In the genomic region with DNA sequence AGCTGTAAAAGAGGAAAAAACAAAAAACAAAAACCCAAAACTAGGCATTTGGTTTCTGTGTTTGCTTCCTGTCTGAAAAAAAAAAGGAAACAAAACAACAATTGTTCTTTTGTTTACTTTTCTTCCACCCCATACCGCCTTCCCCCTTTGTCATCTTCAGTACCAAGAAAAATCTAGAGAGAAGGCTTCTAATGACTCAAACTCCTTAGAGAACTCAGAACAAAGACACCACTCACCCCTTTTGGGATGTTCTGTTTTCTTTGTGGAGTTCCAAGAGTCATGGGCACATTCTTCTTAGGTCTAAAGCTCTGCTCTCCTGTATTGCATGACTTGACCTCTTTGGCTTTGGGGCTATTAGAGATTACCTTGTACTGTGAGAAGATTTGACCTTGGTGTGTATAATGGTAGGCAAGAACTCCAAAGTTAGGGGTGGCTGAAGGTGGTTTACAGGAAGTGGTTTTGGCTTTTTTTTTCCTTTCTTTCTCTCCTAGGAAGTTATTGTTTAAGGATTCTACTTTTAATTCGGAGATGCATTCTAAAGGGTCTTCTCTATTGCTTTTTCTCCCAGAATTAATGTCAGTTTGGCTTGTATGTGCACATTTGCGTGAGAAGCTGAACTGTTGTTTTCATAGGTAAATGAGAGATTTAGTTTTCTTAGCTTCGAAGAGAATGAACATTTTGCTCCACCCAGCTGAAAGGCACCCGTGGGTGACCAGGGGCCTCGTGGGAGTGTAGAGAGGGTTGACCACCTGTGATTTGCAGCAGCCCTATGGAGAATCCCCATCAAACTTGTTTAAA, we compare ENCODE assay signal across 11 cellular contexts. TPM values are rescaled to one million over a fixed set of nuclear protein-coding genes. Genes with fewer than 3 reads are reported as not detected.
A peak's percentile ranks its signal among the peaks of the same experiment; 100 is the strongest.
DNase-seq lines count a peak whose midpoint lies in the region; ATAC-seq and TF ChIP-seq lines count a peak whose summit lies in the region.
"Had no signal": no experiment of that assay in that cellular context is flagged by ENCODE, and none has a peak within 500 bp of the region (broad histone marks: within the 10 kb centered on the region; RNA-seq: fewer than 3 reads in every experiment).

No MANE protein-coding gene starts in this region.

- no peaks in the 10 kb centered on the region for H4K20me1 ChIP-seq in mammary epithelial cell (ENCODE audit: insufficient read depth, low read length)

- dilution Hi-C loops in mammary epithelial cell (cut with HindIII; ENCODE audit: low sequenced_read_pairs) = no loop called here

- H3K27me3 Mint-ChIP-seq in glutamatergic neuron (ENCODE audit: unreplicated experiment) = no peaks in the 10 kb centered on the region
- peaks cover 5% of the 10 kb centered on the region for H3K27me3 Mint-ChIP-seq in activated CD4-positive, alpha-beta T cell treated with anti-CD3 and anti-CD28 coated beads, Interleukin-2, amount 10 ng/mL, durations not matched to agents 24 days and 14 days
- H3K27me3 Mint-ChIP-seq in activated naive CD4-positive, alpha-beta T cell treated with anti-CD3 and anti-CD28 coated beads for 36 hours (ENCODE audit: low read depth) = no peaks in the 10 kb centered on the region

- 71% methylated on average over 5 of the region's 6 CpGs for WGBS in mammary epithelial cell (ENCODE audit: low coverage, missing lambda C conversion rate)

- ATAC-seq in HG02763 (IDR thresholded peaks at IDR 0.05; ENCODE audit: unreplicated experiment) = peak; percentile 35
- ATAC-seq in HG03469 (IDR thresholded peaks at IDR 0.05; ENCODE audit: unreplicated experiment) = peak; percentile 15
- ATAC-seq: right lobe of liver had no signal

- CTCF ChIA-PET in mammary epithelial cell (lab: Charles Lee; ENCODE audit: low non-redundant PET) = no interaction called here
- CTCF ChIA-PET in activated naive CD4-positive, alpha-beta T cell treated with anti-CD3 and anti-CD28 coated beads for 36 hours (lab: Charles Lee) = interaction anchor here (0.9 kb wide), 1 partner anchor 31 kb away, joined by 3 read pairs; no protein-coding TSS in a partner anchor

- H3K9me3 ChIP-seq in mammary epithelial cell (replicated peaks; ENCODE audit: insufficient read depth, low read length) = no peaks in the 10 kb centered on the region
- H3K9me3 ChIP-seq in breast epithelium = peaks cover 0 to 14% of the 10 kb centered on the region in 2 donors
- H3K9me3 ChIP-seq: right lobe of liver had no signal

- TF ChIP-seq CTCF in mammary epithelial cell (conservative IDR thresholded peaks at IDR 0.05 in 1 of 2, IDR thresholded peaks at IDR 0.05 in 1 of 2; ENCODE audit: extremely low read depth in 1 of 2, insufficient read depth in 1 of 2, low read depth in 1 of 2, low read length in 2 of 2) = no peak
- TF ChIP-seq CTCF in breast epithelium (IDR thresholded peaks at IDR 0.05) = no peak
- TF ChIP-seq CTCF in glutamatergic neuron (IDR thresholded peaks at IDR 0.05; ENCODE audit: partially characterized antibody, unreplicated experiment) = no peak

- H3K27me3 ChIP-seq in mammary epithelial cell (ENCODE audit: insufficient read depth, low read length) = no peaks in the 10 kb centered on the region
- H3K27me3 ChIP-seq in breast epithelium = no peaks in the 10 kb centered on the region
- H3K27me3 ChIP-seq: right lobe of liver had no signal

- in situ Hi-C loops in mammary epithelial cell (cut with MboI; ENCODE audit: low sequenced_read_pairs in 2 of 2) = no loop called here

- H3K79me2 ChIP-seq in mammary epithelial cell (ENCODE audit: insufficient read depth, low read length) = no peaks in the 10 kb centered on the region

- H3K36me3 Mint-ChIP-seq in glutamatergic neuron (ENCODE audit: unreplicated experiment) = no peaks in the 10 kb centered on the region
- H3K36me3 Mint-ChIP-seq in activated CD4-positive, alpha-beta T cell treated with anti-CD3 and anti-CD28 coated beads, Interleukin-2, amount 10 ng/mL, durations not matched to agents 24 days and 14 days (ENCODE audit: low read depth) = no peaks in the 10 kb centered on the region
- H3K36me3 Mint-ChIP-seq in activated naive CD4-positive, alpha-beta T cell treated with anti-CD3 and anti-CD28 coated beads for 36 hours (ENCODE audit: low read depth) = no peaks in the 10 kb centered on the region

- H3K27ac ChIP-seq in mammary epithelial cell (ENCODE audit: insufficient read depth, low read depth, low read length) (no peak overlapping the region), breast epithelium (no peak overlapping the region)
- H3K27ac ChIP-seq: right lobe of liver had no signal

- DNase-seq in mammary epithelial cell (peak; percentile 25), breast epithelium (ENCODE audit: low spot score in 2 of 2) (no peak), medulla oblongata (ENCODE audit: extremely low spot score) (no peak), glutamatergic neuron (no peak)
- no peak for DNase-seq in activated CD4-positive, alpha-beta T cell treated with anti-CD3 and anti-CD28 coated beads, Interleukin-2, amount 10 ng/mL, durations not matched to agents 24 days and 14 days
- no peak for DNase-seq in activated naive CD4-positive, alpha-beta T cell treated with anti-CD3 and anti-CD28 coated beads for 36 hours
- DNase-seq: EL; right lobe of liver; stimulated activated CD8-positive, alpha-beta memory T cell treated with anti-CD3 and anti-CD28 coated beads, Interleukin-4, amount 100 ng/mL, for 48 hours had no signal

- H3K4me1 ChIP-seq in mammary epithelial cell (ENCODE audit: insufficient read depth, low read length) = no peaks in the 10 kb centered on the region
- H3K4me1 ChIP-seq in breast epithelium = no peaks in the 10 kb centered on the region
- H3K4me1 ChIP-seq: right lobe of liver had no signal

- H2AFZ ChIP-seq in mammary epithelial cell (ENCODE audit: low read depth, low read length) = no peak overlapping the region

- H3K36me3 ChIP-seq in mammary epithelial cell (ENCODE audit: insufficient read depth, low read length) (no peaks in the 10 kb centered on the region), breast epithelium (no peaks in the 10 kb centered on the region)
- H3K36me3 ChIP-seq: right lobe of liver had no signal

- no peak overlapping the region for H3K9ac ChIP-seq in mammary epithelial cell (ENCODE audit: insufficient read depth, low read length)

- H3K4me2 ChIP-seq in mammary epithelial cell (ENCODE audit: insufficient read depth, low read depth, low read length) = no peak overlapping the region

- BruUV-seq in mammary epithelial cell (replicated peaks; lab: Mats Ljungman, UMichigan) = no TSS peak

- H3K9me3 Mint-ChIP-seq in glutamatergic neuron (ENCODE audit: unreplicated experiment) = peaks cover 3% of the 10 kb centered on the region
- H3K9me3 Mint-ChIP-seq in activated CD4-positive, alpha-beta T cell treated with anti-CD3 and anti-CD28 coated beads, Interleukin-2, amount 10 ng/mL, durations not matched to agents 24 days and 14 days = peaks cover 15% of the 10 kb centered on the region
- H3K9me3 Mint-ChIP-seq in activated naive CD4-positive, alpha-beta T cell treated with anti-CD3 and anti-CD28 coated beads for 36 hours = peaks cover 6% of the 10 kb centered on the region

- H3K4me1 Mint-ChIP-seq in glutamatergic neuron (ENCODE audit: low read depth, unreplicated experiment) = no peaks in the 10 kb centered on the region
- H3K4me1 Mint-ChIP-seq in activated CD4-positive, alpha-beta T cell treated with anti-CD3 and anti-CD28 coated beads, Interleukin-2, amount 10 ng/mL, durations not matched to agents 24 days and 14 days = peaks cover 5% of the 10 kb centered on the region
- H3K4me1 Mint-ChIP-seq in activated naive CD4-positive, alpha-beta T cell treated with anti-CD3 and anti-CD28 coated beads for 36 hours (ENCODE audit: low read depth) = no peaks in the 10 kb centered on the region

- TF ChIP-seq POLR2A in breast epithelium (IDR thresholded peaks at IDR 0.05) = no peak

- intact Hi-C loops in mammary epithelial cell (cut with micrococcal nuclease) (no loop called here), breast epithelium (cut with DNase I; ENCODE audit: low total_unique reads) (no loop called here)
- intact Hi-C loops in activated CD4-positive, alpha-beta T cell treated with anti-CD3 and anti-CD28 coated beads, Interleukin-2, amount 10 ng/mL, durations not matched to agents 24 days and 14 days (cut with micrococcal nuclease) = no loop called here
- intact Hi-C loops in activated naive CD4-positive, alpha-beta T cell treated with anti-CD3 and anti-CD28 coated beads for 36 hours (cut with micrococcal nuclease) = no loop called here

- no peak overlapping the region for H3K27ac Mint-ChIP-seq in glutamatergic neuron (ENCODE audit: unreplicated experiment)
- H3K27ac Mint-ChIP-seq in activated CD4-positive, alpha-beta T cell treated with anti-CD3 and anti-CD28 coated beads, Interleukin-2, amount 10 ng/mL, durations not matched to agents 24 days and 14 days = no peak overlapping the region
- H3K27ac Mint-ChIP-seq in activated naive CD4-positive, alpha-beta T cell treated with anti-CD3 and anti-CD28 coated beads for 36 hours = no peak overlapping the region

- H3K4me3 ChIP-seq in mammary epithelial cell (replicated peaks in 1 of 3; ENCODE audit: insufficient read depth in 1 of 3, low read depth in 2 of 3, low read length in 3 of 3) (no peak overlapping the region), breast epithelium (no peak overlapping the region)
- H3K4me3 ChIP-seq: right lobe of liver had no signal

- no peak overlapping the region for H3K4me3 Mint-ChIP-seq in glutamatergic neuron (ENCODE audit: unreplicated experiment)
- H3K4me3 Mint-ChIP-seq in activated CD4-positive, alpha-beta T cell treated with anti-CD3 and anti-CD28 coated beads, Interleukin-2, amount 10 ng/mL, durations not matched to agents 24 days and 14 days = no peak overlapping the region
- no peak overlapping the region for H3K4me3 Mint-ChIP-seq in activated naive CD4-positive, alpha-beta T cell treated with anti-CD3 and anti-CD28 coated beads for 36 hours

RNA-seq across cellular contexts. Expression of a gene that starts 39.5 kb away (rescaled TPM):
- total RNA-seq in mammary epithelial cell (10 to 100 TPM in 1 of 2 donors, 1 to 10 TPM in 1; 6.5 to 21.3 TPM), breast epithelium (100 to 1,000 TPM in 2 of 3 donors, 10 to 100 TPM in 1; 62.9 to 150 (median 109) TPM), glutamatergic neuron (ENCODE audit: unreplicated experiment) (27.5 TPM)
- polyA plus RNA-seq in mammary epithelial cell = 1.2 TPM
- polyA minus RNA-seq in mammary epithelial cell = 3.9 TPM
- total RNA-seq in activated CD4-positive, alpha-beta T cell treated with anti-CD3 and anti-CD28 coated beads, Interleukin-2, amount 10 ng/mL, durations not matched to agents 24 days and 14 days = 1.6 and 2.3 TPM in 2 replicates
- 1 to 10 TPM; 4.5 to 4.7 TPM for total RNA-seq in activated naive CD4-positive, alpha-beta T cell treated with anti-CD3 and anti-CD28 coated beads for 36 hours
